Comparison of ENCODE assay signal across 8 cellular contexts in genomic region chr3:151850065-151850464, GRCh38. TPM values are rescaled to one million over a fixed set of nuclear protein-coding genes. Genes with fewer than 3 reads are reported as not detected.
"Had no signal": no experiment of that assay in that cellular context is flagged by ENCODE, and none has a peak within 500 bp of the region (broad histone marks: within the 10 kb centered on the region; RNA-seq: fewer than 3 reads in every experiment).

No MANE protein-coding gene starts in this region.

RNA-seq across cellular contexts. Expression of gene SUCNR1, which starts 23.4 kb away (rescaled TPM):
- total RNA-seq: OCI-LY7, PC-3, PC-9, T-cell had no signal

RNA-seq across cellular contexts. Expression of gene AADAC, which starts 36.1 kb away (rescaled TPM):
- total RNA-seq: OCI-LY7, Right ventricle myocardium inferior, Right ventricle myocardium superior, SJCRH30, SK-MEL-5 had no signal
